8 cellular contexts compared by ENCODE assay signal in genomic region chr1:175192630-175193338, GRCh38. TPM values are rescaled to one million over a fixed set of nuclear protein-coding genes. Genes with fewer than 3 reads are reported as not detected.
A peak's percentile ranks its signal among the peaks of the same experiment; 100 is the strongest.
DNase-seq lines count a peak whose midpoint lies in the region; ATAC-seq and TF ChIP-seq lines count a peak whose summit lies in the region.

Gene KIAA0040, minus strand, starts transcription at chr1:175192776. Its CDS starts 31,763 bp downstream, at chr1:175161013.

- H2BK12ac ChIP-seq in trophoblast cell (ENCODE audit: low read length), result peak within 1 kb of the TSS; percentile 82

- H3K36me3 Mint-ChIP-seq in CD4-positive, alpha-beta memory T cell, result peaks cover 8 to 25% of the 10 kb centered on the region in 2 donors

- peak; percentile 49 to 66 (median 51) for DNase-seq in CD4-positive, alpha-beta memory T cell
- DNase-seq in activated gamma-delta T cell (lab: John Stamatoyannopoulos, UW), result peak; percentile 45
- peak in 35 of 42 donors; percentile 11 to 69 (median 24) for DNase-seq in head of caudate nucleus
- peak; percentile 78 to 80 for DNase-seq in trophoblast cell

- no peaks in the 10 kb centered on the region for H3K27me3 ChIP-seq in CD4-positive, alpha-beta memory T cell (ENCODE audit: insufficient read depth, low read length)
- no peaks in the 10 kb centered on the region for H3K27me3 ChIP-seq in trophoblast cell (ENCODE audit: insufficient read depth, low read length)

- ATAC-seq in GM19372 (IDR thresholded peaks at IDR 0.05; ENCODE audit: low read depth, unreplicated experiment), result peak; percentile 58
- ATAC-seq in HG03520 (IDR thresholded peaks at IDR 0.05; ENCODE audit: unreplicated experiment), result peak; percentile 36

- POLR2A ChIA-PET in CD4-positive, alpha-beta memory T cell (lab: Charles Lee; ENCODE audit: partially characterized antibody), result interaction anchor here (0.7 to 6.8 kb wide), 12 partner anchors 9 to 193 kb away, joined by 3 to 112 read pairs (median 5); partner anchors contain the start of genes CACYBP and MRPS14

- peaks cover 11% of the 10 kb centered on the region for H3K79me2 ChIP-seq in trophoblast cell (ENCODE audit: control insufficient read depth, insufficient read depth, low read length, poor library complexity)

- H3K36me3 ChIP-seq in CD4-positive, alpha-beta memory T cell (ENCODE audit: insufficient read depth, low read length), result no peaks in the 10 kb centered on the region
- H3K36me3 ChIP-seq in trophoblast cell (ENCODE audit: control insufficient read depth in 1 of 2, insufficient read depth in 2 of 2, low read length in 2 of 2) (peaks cover 0 to 3% of the 10 kb centered on the region in 2 experiments), urinary bladder (ENCODE audit: insufficient read depth) (no peaks in the 10 kb centered on the region)

- peak within 1 kb of the TSS; percentile 78 for H2BK5ac ChIP-seq in trophoblast cell (ENCODE audit: low read depth, low read length, poor library complexity)

- peak within 1 kb of the TSS; percentile 81 for H3K18ac ChIP-seq in trophoblast cell (ENCODE audit: low read length)

- H3K4ac ChIP-seq in trophoblast cell (ENCODE audit: low read depth, low read length), result peak within 1 kb of the TSS; percentile 73

- peak within 1 kb of the TSS; percentile 75 for H3K27ac ChIP-seq in CD4-positive, alpha-beta memory T cell (ENCODE audit: low read depth, low read length)
- H3K27ac ChIP-seq in trophoblast cell (ENCODE audit: low read depth, low read length), result peak within 1 kb of the TSS; percentile 67
- H3K27ac ChIP-seq in urinary bladder (ENCODE audit: low read depth), result peak within 1 kb of the TSS; percentile 89

- H4K91ac ChIP-seq in trophoblast cell (ENCODE audit: low read depth, low read length), result peak within 1 kb of the TSS; percentile 84

- no peaks in the 10 kb centered on the region for H3K27me3 Mint-ChIP-seq in CD4-positive, alpha-beta memory T cell

- H2AFZ ChIP-seq in trophoblast cell (ENCODE audit: insufficient read depth, low read length, poor library complexity), result peak within 1 kb of the TSS; percentile 95

- peak within 1 kb of the TSS; percentile 68 for H3K4me2 ChIP-seq in trophoblast cell (ENCODE audit: low read length)

- intact Hi-C loops in CD4-positive, alpha-beta memory T cell (cut with micrococcal nuclease), result loop anchor here (2.0 kb wide), 2 partner anchors 38 to 170 kb away; partner anchors contain the start of gene MRPS14
- intact Hi-C loops in head of caudate nucleus (cut with DNase I), result no loop called here

- peak within 1 kb of the TSS; percentile 92 to 98 (median 96) for H3K27ac Mint-ChIP-seq in CD4-positive, alpha-beta memory T cell

- WGBS in trophoblast cell (ENCODE audit: extremely low coverage, insufficient coverage, insufficient read length), result no CpG with 5 or more reads among the region's 54 CpGs
- WGBS in urinary bladder, result under 1% methylated on average over 54 of the region's 54 CpGs

- peak within 1 kb of the TSS; percentile 77 for H2BK120ac ChIP-seq in trophoblast cell (ENCODE audit: insufficient read depth, low read length, poor library complexity)

- H3K4me3 ChIP-seq in CD4-positive, alpha-beta memory T cell (ENCODE audit: low read length in 2 of 2), result peak within 1 kb of the TSS; percentile 85 to 91
- H3K4me3 ChIP-seq in trophoblast cell (ENCODE audit: low read depth, low read length) (peak within 1 kb of the TSS; percentile 70), urinary bladder (ENCODE audit: low read depth, low read length) (peak within 1 kb of the TSS; percentile 66)

- peak within 1 kb of the TSS; percentile 84 for H4K8ac ChIP-seq in trophoblast cell (ENCODE audit: low read depth, low read length)

- peak within 1 kb of the TSS; percentile 87 for H3K9ac ChIP-seq in trophoblast cell (ENCODE audit: low read length)

- TF ChIP-seq POLR2A in Raji (IDR thresholded peaks at IDR 0.05; ENCODE audit: insufficient read depth, low read depth, low read length), result peak; percentile 84

- peak within 1 kb of the TSS; percentile 52 for H2AK5ac ChIP-seq in trophoblast cell (ENCODE audit: low read length)

- no peaks in the 10 kb centered on the region for H3K9me3 Mint-ChIP-seq in CD4-positive, alpha-beta memory T cell

- no peak within 1 kb of the TSS for H3K23ac ChIP-seq in trophoblast cell (ENCODE audit: low read length)

- CTCF ChIA-PET in CD4-positive, alpha-beta memory T cell (lab: Charles Lee; ENCODE audit: partially characterized antibody), result interaction anchor here (0.9 to 7.9 kb wide), 10 partner anchors 12 to 169 kb away, joined by 3 to 69 read pairs (median 5); partner anchors contain the start of gene MRPS14

- peak within 1 kb of the TSS; percentile 93 for H3K14ac ChIP-seq in trophoblast cell (ENCODE audit: low read length)

- H3K79me1 ChIP-seq in trophoblast cell (ENCODE audit: low read length), result peaks cover 22% of the 10 kb centered on the region

- peaks cover 38 to 76% (median 51%) of the 10 kb centered on the region in 4 donors for H3K4me1 Mint-ChIP-seq in CD4-positive, alpha-beta memory T cell

- no peaks in the 10 kb centered on the region for H3K9me3 ChIP-seq in CD4-positive, alpha-beta memory T cell (ENCODE audit: control insufficient read depth in 1 of 2, low read length in 2 of 2)
- H3K9me3 ChIP-seq in trophoblast cell (ENCODE audit: insufficient read depth, low read depth, low read length), result no peaks in the 10 kb centered on the region

- H3K4me1 ChIP-seq in CD4-positive, alpha-beta memory T cell (ENCODE audit: insufficient read depth, low read length), result peaks cover 51% of the 10 kb centered on the region
- H3K4me1 ChIP-seq in trophoblast cell (ENCODE audit: control insufficient read depth in 1 of 2, insufficient read depth in 2 of 2, low read length in 2 of 2) (peaks cover 15 to 24% of the 10 kb centered on the region in 2 experiments), urinary bladder (ENCODE audit: insufficient read depth) (no peaks in the 10 kb centered on the region)

- peak within 1 kb of the TSS; percentile 92 for H4K12ac ChIP-seq in trophoblast cell (ENCODE audit: low read depth, low read length)

- H3K4me3 Mint-ChIP-seq in CD4-positive, alpha-beta memory T cell, result peak within 1 kb of the TSS; percentile 92 to 99 (median 98)

RNA-seq across cellular contexts. Expression of gene KIAA0040, which starts in this region (rescaled TPM):
- total RNA-seq in CD4-positive, alpha-beta memory T cell, result 10 to 100 TPM; 28.7 to 33.6 TPM
- 10 to 100 TPM; 36.2 to 53.8 TPM for polyA plus RNA-seq in CD4-positive, alpha-beta memory T cell
- 101 and 110 TPM in 2 replicates for polyA plus RNA-seq in trophoblast cell (2013)
- 9.3 TPM for total RNA-seq in urinary bladder
- 22.0 TPM for polyA plus RNA-seq in urinary bladder

Comparison
In these comparisons a context has a peak if more than half of its experiments do, and no peak if none do; other contexts are left out.
1. Peak in every context shown above with its lines: DNase-seq, ATAC-seq, H3K4me3 ChIP-seq and H3K27ac ChIP-seq.
2. DNase-seq: peak in every context shown above with its lines; median percentile 79 in trophoblast cell; 51 in CD4-positive, alpha-beta memory T cell; 45 in activated gamma-delta T cell; 24 in head of caudate nucleus.